Comparison of ENCODE assay signal across 2 cellular contexts in genomic region chr20:49561256-49561655, GRCh38.
TF ChIP-seq lines count a peak whose summit lies in the region.

No MANE protein-coding gene starts in this region.

TF ChIP-seq in GM23338, 12 proteins besides CTCF, POLR2A, EP300 and RAD21:
- TF ChIP-seq NANOG (IDR thresholded peaks at IDR 0.05; ENCODE audit: borderline replicate concordance) (no peak), ZNF114 (CRISPR knock-in tag; IDR thresholded peaks at IDR 0.05) (no peak), STAT1 (IDR thresholded peaks at IDR 0.05; ENCODE audit: unreplicated experiment) (no peak), CREB1 (CRISPR knock-in tag; IDR thresholded peaks at IDR 0.05; ENCODE audit: low read depth) (no peak), POLR2AphosphoS5 (IDR thresholded peaks at IDR 0.05; ENCODE audit: low read depth) (no peak), EZH2 (IDR thresholded peaks at IDR 0.05; ENCODE audit: low read depth, unreplicated experiment) (no peak), EZH2phosphoT487 (IDR thresholded peaks at IDR 0.05; ENCODE audit: unreplicated experiment) (no peak), ZNF331 (CRISPR knock-in tag; IDR thresholded peaks at IDR 0.05; ENCODE audit: low read depth) (no peak), JUNB (IDR thresholded peaks at IDR 0.05; ENCODE audit: unreplicated experiment) (no peak), REST (IDR thresholded peaks at IDR 0.05; ENCODE audit: unreplicated experiment) (no peak), ETS1 (IDR thresholded peaks at IDR 0.05) (no peak), ZNF462 (CRISPR knock-in tag; IDR thresholded peaks at IDR 0.05) (no peak)

TF ChIP-seq in IMR-90, 13 proteins besides CTCF, POLR2A, EP300 and RAD21:
- TF ChIP-seq USF2 (IDR thresholded peaks at IDR 0.05; ENCODE audit: low read depth, low read length) (no peak), CEBPB (IDR thresholded peaks at IDR 0.05; ENCODE audit: low read depth, low read length) (no peak), SMC3 (IDR thresholded peaks at IDR 0.05; ENCODE audit: low read depth, low read length) (no peak), RCOR1 (IDR thresholded peaks at IDR 0.05; ENCODE audit: insufficient replicate concordance, low read length) (no peak), FOS (IDR thresholded peaks at IDR 0.05; ENCODE audit: low read depth, low read length) (no peak), BHLHE40 (IDR thresholded peaks at IDR 0.05; ENCODE audit: low read depth, low read length) (no peak), ELK1 (IDR thresholded peaks at IDR 0.05; ENCODE audit: borderline replicate concordance, low read depth, low read length) (no peak), NFE2L2 (IDR thresholded peaks at IDR 0.05; ENCODE audit: low read depth, low read length) (no peak), MAZ (IDR thresholded peaks at IDR 0.05; ENCODE audit: borderline replicate concordance, low read depth, low read length) (no peak), MXI1 (IDR thresholded peaks at IDR 0.05; ENCODE audit: borderline replicate concordance, low read depth, low read length) (no peak), RFX5 (IDR thresholded peaks at IDR 0.05; ENCODE audit: low read depth, low read length) (no peak), MAFK (IDR thresholded peaks at IDR 0.05; ENCODE audit: low read depth, low read length) (no peak), CHD1 (IDR thresholded peaks at IDR 0.05; ENCODE audit: low read depth, low read length) (no peak)
